9 cellular contexts compared by ENCODE assay signal in genomic region chr9:20242767-20243166, GRCh38.
DNase-seq lines count a peak whose midpoint lies in the region; ATAC-seq, FAIRE-seq and TF ChIP-seq lines count a peak whose summit lies in the region.
"Had no signal": no experiment of that assay in that cellular context is flagged by ENCODE, and none has a peak within 500 bp of the region (broad histone marks: within the 10 kb centered on the region; RNA-seq: fewer than 3 reads in every experiment).

No MANE protein-coding gene starts in this region.

- H3K36me3 ChIP-seq in KMS-11 (ENCODE audit: insufficient read depth) = no peaks in the 10 kb centered on the region

- no peak for FAIRE-seq in GM12892 (lab: Jason Lieb, UNC)

- H3K27me3 ChIP-seq in KMS-11 (ENCODE audit: insufficient read depth, low read depth) = no peaks in the 10 kb centered on the region; the same call in 1 of the 2 replicates

- H3K27ac ChIP-seq in KMS-11 = no peak overlapping the region

- H2AFZ ChIP-seq in KMS-11 (ENCODE audit: low read depth) = no peak overlapping the region

- peak overlapping the region; percentile 52 for H3K4me2 ChIP-seq in KMS-11

- H3K79me2 ChIP-seq in KMS-11 (ENCODE audit: insufficient read depth, low read depth) = no peaks in the 10 kb centered on the region

- peak overlapping the region; percentile 72 to 77 for H3K27ac Mint-ChIP-seq in effector memory CD8-positive, alpha-beta T cell

- H4K20me1 ChIP-seq in KMS-11 (ENCODE audit: insufficient read depth) = no peaks in the 10 kb centered on the region

- peaks cover 0 to 5% of the 10 kb centered on the region in 2 donors for H3K27me3 Mint-ChIP-seq in effector memory CD8-positive, alpha-beta T cell

- peaks cover 13 to 27% of the 10 kb centered on the region in 2 donors for H3K4me1 Mint-ChIP-seq in effector memory CD8-positive, alpha-beta T cell (ENCODE audit: low read depth in 2 of 2)

- no peaks in the 10 kb centered on the region for H3K36me3 Mint-ChIP-seq in effector memory CD8-positive, alpha-beta T cell (ENCODE audit: insufficient read depth)

- H3K4me1 ChIP-seq in KMS-11 (ENCODE audit: low read depth, poor library complexity, severe bottlenecking) = peaks cover 23% of the 10 kb centered on the region

- peak; percentile 95 for ATAC-seq in GM21526 (IDR thresholded peaks at IDR 0.05; ENCODE audit: low FRiP score, unreplicated experiment)
- ATAC-seq in effector memory CD8-positive, alpha-beta T cell (replicated peaks) = peak; percentile 80

- DNase-seq in GM12892 (ENCODE audit: insufficient read length) (peak; percentile 15), DMS114 treated with DMSO at 0.1 percent for 48 hours (lab: John Stamatoyannopoulos, UW; ENCODE audit: unreplicated experiment) (no peak), T1000 (lab: John Stamatoyannopoulos, UW) (no peak), NCI-H1092 (lab: John Stamatoyannopoulos, UW) (no peak), NCI-H128 (lab: John Stamatoyannopoulos, UW; ENCODE audit: unreplicated experiment) (no peak)
- DNase-seq in effector memory CD8-positive, alpha-beta T cell = peak; percentile 18 to 33 (median 21)
- DNase-seq: activated effector memory CD4-positive, alpha-beta T cell treated with Interleukin-2 at 50 U/mL for 16 hours had no signal

- H3K4me3 Mint-ChIP-seq in effector memory CD8-positive, alpha-beta T cell = peak overlapping the region; percentile 53 to 79

- H3K9me3 Mint-ChIP-seq in effector memory CD8-positive, alpha-beta T cell = no peaks in the 10 kb centered on the region

- no peak for TF ChIP-seq POLR2A in GM12892 (IDR thresholded peaks at IDR 0.05; ENCODE audit: low read depth, low read length)

- TF ChIP-seq CTCF in KMS-11 (conservative IDR thresholded peaks at IDR 0.05; ENCODE audit: low read depth, low read length) = no peak

- H3K4me3 ChIP-seq in KMS-11 (IDR thresholded peaks at IDR 0.05; ENCODE audit: insufficient read depth, low read depth, low read length) = no peak overlapping the region

- no peak overlapping the region for H3K9ac ChIP-seq in KMS-11

Comparison
In these comparisons a context has a peak if more than half of its experiments do, and no peak if none do; other contexts are left out.
1. DNase-seq: peak in GM12892 (single experiment) and effector memory CD8-positive, alpha-beta T cell (3 of 3); none in DMS114 treated with DMSO at 0.1 percent for 48 hours (single experiment), T1000 (single experiment), NCI-H1092 (single experiment) and NCI-H128 (single experiment).